Comparison of ENCODE assay signal across 10 cellular contexts in genomic region chr5:65739162-65739561, GRCh38.
"Had no signal": no experiment of that assay in that cellular context is flagged by ENCODE, and none has a peak within 500 bp of the region (broad histone marks: within the 10 kb centered on the region; RNA-seq: fewer than 3 reads in every experiment).

No MANE protein-coding gene starts in this region.

- H2AFZ ChIP-seq: GM23248, GM23338 had no signal

- H3K9me3 ChIP-seq: HAP-1 had no signal

- H3K36me3 ChIP-seq: HAP-1 had no signal

- H3K4me2 ChIP-seq: GM23338 had no signal

- H3K4me3 ChIP-seq: GM23248, GM23338, HAP-1 had no signal

- FAIRE-seq: H1 had no signal

- H3K27ac ChIP-seq: GM23248 had no signal

- H3K9ac ChIP-seq: GM23248 had no signal

- H3K4me3 Mint-ChIP-seq: GM23338, H9, HFFc6 had no signal

- ATAC-seq: GM23338, HCT116 had no signal

- H3K27ac Mint-ChIP-seq: GM23338, H9, HFFc6 had no signal

- H3K4me1 ChIP-seq: HAP-1 had no signal

- H3K9me3 Mint-ChIP-seq: GM23338, H9, HFFc6 had no signal

- DNase-seq: GM23248, GOT3, H7, H9, HCEC 1CT, HFFc6 had no signal
